ENCODE assay signal across 18 cellular contexts in genomic region chr11:33861366-33861765, GRCh38. TPM values are rescaled to one million over a fixed set of nuclear protein-coding genes. Genes with fewer than 3 reads are reported as not detected.
"Had no signal": no experiment of that assay in that cellular context is flagged by ENCODE, and none has a peak within 500 bp of the region (broad histone marks: within the 10 kb centered on the region; RNA-seq: fewer than 3 reads in every experiment).

No MANE protein-coding gene starts in this region.

- H3K4me3 ChIP-seq: ascending aorta, cardiac muscle cell, coronary artery, gastrocnemius medialis, sigmoid colon had no signal

- H3K27ac ChIP-seq: ascending aorta, cardiac muscle cell, coronary artery, gastrocnemius medialis, sigmoid colon, VCaP had no signal

- H3K36me3 ChIP-seq: ascending aorta, cardiac muscle cell, sigmoid colon had no signal

- H3K9me3 ChIP-seq: ascending aorta, gastrocnemius medialis, sigmoid colon had no signal

- DNase-seq: activated CD4-positive, alpha-beta T cell treated with anti-CD3 and anti-CD28 coated beads for 4 hours; activated CD8-positive, alpha-beta memory T cell treated with anti-CD3 and anti-CD28 coated beads, Interleukin-2, amount 50 U/mL, for 4 hours; activated CD8-positive, alpha-beta T cell treated with anti-CD3 and anti-CD28 coated beads for 36 hours; activated naive CD4-positive, alpha-beta T cell; effector CD4-positive, alpha-beta T cell; gastrocnemius medialis; left ventricle myocardium superior; mesenchymal stem cell; sigmoid colon; stimulated activated CD4-positive, alpha-beta T cell treated with anti-CD3 and anti-CD28 coated beads, Interleukin-2, amount 100 ng/mL, for 24 hours; stimulated activated naive B cell treated with anti-CD40 and anti-IgM and Interleukin-4, amounts not matched to agents 10 μg/mL and 1 μg/mL and 100 μg/mL, for 72 hours; substantia nigra; T1000 had no signal

- H3K27me3 ChIP-seq: ascending aorta, gastrocnemius medialis had no signal

- H3K4me1 ChIP-seq: ascending aorta, gastrocnemius medialis had no signal

RNA-seq across cellular contexts. Expression of gene LMO2, which starts 30.5 kb away (rescaled TPM):
- total RNA-seq: activated CD8-positive, alpha-beta T cell treated with anti-CD3 and anti-CD28 coated beads for 36 hours; natural killer cell treated with Interleukin-12 subunit alpha and Interleukin-12 subunit beta and Interleukin-15 and Interleukin-18, amount 100 ng/mL, for 72 hours had no signal
